In genomic region chr1:43348809-43349593, GRCh38 we compare ENCODE assay signal across 8 cellular contexts. TPM values are rescaled to one million over a fixed set of nuclear protein-coding genes. Genes with fewer than 3 reads are reported as not detected.
A peak's percentile ranks its signal among the peaks of the same experiment; 100 is the strongest.
DNase-seq lines count a peak whose midpoint lies in the region; ATAC-seq and TF ChIP-seq lines count a peak whose summit lies in the region.

No MANE protein-coding gene starts in this region.

- H4K20me1 ChIP-seq in BLaER1 (no peaks in the 10 kb centered on the region), H9 (ENCODE audit: control insufficient read depth, insufficient read depth, insufficient read length) (no peaks in the 10 kb centered on the region)

- no peak overlapping the region for H4K91ac ChIP-seq in H9 (ENCODE audit: insufficient read length, low read depth, low read length)

- TF ChIP-seq CTCF in H9 (conservative IDR thresholded peaks at IDR 0.05) (no peak), endothelial cell (IDR thresholded peaks at IDR 0.05; ENCODE audit: unreplicated experiment) (no peak)

- no peak overlapping the region for H2BK120ac ChIP-seq in H9 (ENCODE audit: low read depth, low read length, poor library complexity, severe bottlenecking)

- no peaks in the 10 kb centered on the region for H3K79me2 ChIP-seq in H9 (ENCODE audit: insufficient read depth, low read length)

- no peak overlapping the region for H2BK20ac ChIP-seq in H9 (ENCODE audit: low read depth, low read length, poor library complexity, severe bottlenecking)

- H3K14ac ChIP-seq in H9 (ENCODE audit: insufficient read depth, low read length): peak overlapping the region; percentile 97

- no peak overlapping the region for H4K8ac ChIP-seq in H9 (replicated peaks; ENCODE audit: insufficient read length, low read depth, low read length)

- no peak overlapping the region for H2AFZ ChIP-seq in H9 (ENCODE audit: low read length)

- H2BK12ac ChIP-seq in H9 (ENCODE audit: insufficient read length, low read depth, low read length): no peak overlapping the region

- no peaks in the 10 kb centered on the region for H3K79me1 ChIP-seq in H9 (ENCODE audit: insufficient read depth, low read depth, low read length, poor library complexity, severe bottlenecking)

- H2AK5ac ChIP-seq in H9 (ENCODE audit: insufficient read length, low read length): no peak overlapping the region

- H3K27ac ChIP-seq in BLaER1 (peak overlapping the region; percentile 79), H9 (ENCODE audit: insufficient read length, low read depth, low read length) (peak overlapping the region; percentile 66)

- H3K27me3 Mint-ChIP-seq in H9 (ENCODE audit: low read depth) (peaks cover 16% of the 10 kb centered on the region), endothelial cell (ENCODE audit: unreplicated experiment) (peaks cover 11% of the 10 kb centered on the region)
- H3K27me3 Mint-ChIP-seq in activated CD8-positive, alpha-beta memory T cell treated with anti-CD3 and anti-CD28 coated beads, Interleukin-2, amount 10 ng/mL, durations not matched to agents 7 days and 5 days: peaks cover 2% of the 10 kb centered on the region

- no peaks in the 10 kb centered on the region for H3K27me3 ChIP-seq in BLaER1
- H3K27me3 ChIP-seq in H9 (ENCODE audit: insufficient read depth, low read length): peaks cover 4% of the 10 kb centered on the region

- no CpG with 5 or more reads among the region's 72 CpGs for WGBS in H9 (ENCODE audit: extremely low coverage, insufficient read length, low lambda C conversion rate)

- peaks cover 32 to 50% of the 10 kb centered on the region in 2 experiments for H3K4me1 Mint-ChIP-seq in H9
- H3K4me1 Mint-ChIP-seq in activated CD8-positive, alpha-beta memory T cell treated with anti-CD3 and anti-CD28 coated beads, Interleukin-2, amount 10 ng/mL, durations not matched to agents 7 days and 5 days: peaks cover 10% of the 10 kb centered on the region
- H3K4me1 Mint-ChIP-seq in endothelial cell (ENCODE audit: unreplicated experiment): peaks cover 21% of the 10 kb centered on the region

- peak; percentile 88 for ATAC-seq in activated CD8-positive, alpha-beta memory T cell treated with anti-CD3 and anti-CD28 coated beads, Interleukin-2, amount 10 ng/mL, durations not matched to agents 7 days and 5 days
- ATAC-seq in HG03469 (IDR thresholded peaks at IDR 0.05; ENCODE audit: unreplicated experiment): no peak

- H3K9ac ChIP-seq in BLaER1 (peak overlapping the region; percentile 69), H9 (ENCODE audit: extremely low read depth, insufficient read length, low read length) (peak overlapping the region; percentile 81)

- peaks cover 10% of the 10 kb centered on the region for H3K23me2 ChIP-seq in H9 (ENCODE audit: insufficient read length, low read depth, low read length, poor library complexity, severe bottlenecking)

- H3K27ac Mint-ChIP-seq in H9 (peak overlapping the region; percentile 92 to 100 (median 100)), endothelial cell (ENCODE audit: unreplicated experiment) (peak overlapping the region; percentile 91)
- peak overlapping the region; percentile 80 for H3K27ac Mint-ChIP-seq in activated CD8-positive, alpha-beta memory T cell treated with anti-CD3 and anti-CD28 coated beads, Interleukin-2, amount 10 ng/mL, durations not matched to agents 7 days and 5 days

- CTCF ChIA-PET in activated CD8-positive, alpha-beta memory T cell treated with anti-CD3 and anti-CD28 coated beads, Interleukin-2, amount 10 ng/mL, durations not matched to agents 7 days and 5 days (lab: Charles Lee): interaction anchor here (0.8 kb wide), 1 partner anchor 51 kb away, joined by 3 read pairs; no protein-coding TSS in a partner anchor

- H3K4me1 ChIP-seq in BLaER1 (peaks cover 35% of the 10 kb centered on the region), H9 (ENCODE audit: insufficient read depth, low read length) (peaks cover 5% of the 10 kb centered on the region)

- DNase-seq in H9: peak; percentile 98
- peak; percentile 95 for DNase-seq in NCI-H345 (lab: John Stamatoyannopoulos, UW)
- peak; percentile 83 for DNase-seq in activated CD8-positive, alpha-beta memory T cell treated with anti-CD3 and anti-CD28 coated beads, Interleukin-2, amount 10 ng/mL, durations not matched to agents 7 days and 5 days
- peak; percentile 84 for DNase-seq in endothelial cell (ENCODE audit: low spot score)
- DNase-seq in mesenteric fat pad (ENCODE audit: low spot score): peak; percentile 93
- peak; percentile 36 for DNase-seq in stimulated activated naive CD4-positive, alpha-beta T cell treated with Interleukin-2 at 50 U/mL for 16 hours (lab: John Stamatoyannopoulos, UW)

- H3K4me3 Mint-ChIP-seq in H9 (peak overlapping the region; percentile 83 to 84), endothelial cell (ENCODE audit: unreplicated experiment) (peak overlapping the region; percentile 90)
- H3K4me3 Mint-ChIP-seq in activated CD8-positive, alpha-beta memory T cell treated with anti-CD3 and anti-CD28 coated beads, Interleukin-2, amount 10 ng/mL, durations not matched to agents 7 days and 5 days: peak overlapping the region; percentile 74

- H2BK15ac ChIP-seq in H9 (ENCODE audit: low read depth, low read length): no peak overlapping the region

- H3K56ac ChIP-seq in H9 (ENCODE audit: insufficient read length, low read depth, low read length): no peak overlapping the region

- H3K18ac ChIP-seq in H9 (ENCODE audit: insufficient read length, low read depth, low read length): peak overlapping the region; percentile 89

- H2BK5ac ChIP-seq in H9 (ENCODE audit: insufficient read length, low read length): peak overlapping the region; percentile 58

- no peak overlapping the region for H3K4ac ChIP-seq in H9 (ENCODE audit: low read depth, low read length)

- H3K9me3 Mint-ChIP-seq in H9 (no peaks in the 10 kb centered on the region), endothelial cell (ENCODE audit: unreplicated experiment) (no peaks in the 10 kb centered on the region)
- no peaks in the 10 kb centered on the region for H3K9me3 Mint-ChIP-seq in activated CD8-positive, alpha-beta memory T cell treated with anti-CD3 and anti-CD28 coated beads, Interleukin-2, amount 10 ng/mL, durations not matched to agents 7 days and 5 days (ENCODE audit: low read depth)

- H3K9me3 ChIP-seq in BLaER1 (no peaks in the 10 kb centered on the region), H9 (ENCODE audit: control insufficient read depth, low read depth, low read length) (no peaks in the 10 kb centered on the region)

- H3K23ac ChIP-seq in H9 (ENCODE audit: insufficient read length, low read depth, low read length): no peak overlapping the region

- H3K4me2 ChIP-seq in BLaER1 (peak overlapping the region; percentile 87), H9 (ENCODE audit: insufficient read depth, insufficient read length, low read length) (peak overlapping the region; percentile 77)

- no peak overlapping the region for H4K5ac ChIP-seq in H9 (ENCODE audit: insufficient read length, low read depth, low read length)

- H3K4me3 ChIP-seq in BLaER1: peak overlapping the region; percentile 68

- H3K36me3 ChIP-seq in BLaER1: no peaks in the 10 kb centered on the region

- no peak overlapping the region for H3T11ph ChIP-seq in H9 (ENCODE audit: low read length)

- no peaks in the 10 kb centered on the region for H3K36me3 Mint-ChIP-seq in H9 (ENCODE audit: insufficient read depth in 1 of 3, low read depth in 3 of 3)
- no peaks in the 10 kb centered on the region for H3K36me3 Mint-ChIP-seq in activated CD8-positive, alpha-beta memory T cell treated with anti-CD3 and anti-CD28 coated beads, Interleukin-2, amount 10 ng/mL, durations not matched to agents 7 days and 5 days
- H3K36me3 Mint-ChIP-seq in endothelial cell (ENCODE audit: low read depth, unreplicated experiment): no peaks in the 10 kb centered on the region

RNA-seq across cellular contexts. Expression of gene CDC20, which starts 9.8 kb away (rescaled TPM):
- total RNA-seq in H9 (2021) (246 and 251 TPM in 2 replicates), endothelial cell (ENCODE audit: unreplicated experiment) (24.3 TPM), mesenteric fat pad (4.9 TPM)
- total RNA-seq in activated CD8-positive, alpha-beta memory T cell treated with anti-CD3 and anti-CD28 coated beads, Interleukin-2, amount 10 ng/mL, durations not matched to agents 7 days and 5 days: 100 to 1,000 TPM; 188 to 194 TPM

RNA-seq across cellular contexts. Expression of gene MPL, which starts 11.4 kb away (rescaled TPM):
- 0.35 TPM in 1 of 2 replicates, not detected in the other for total RNA-seq in H9 (2021)
- not detected for total RNA-seq in activated CD8-positive, alpha-beta memory T cell treated with anti-CD3 and anti-CD28 coated beads, Interleukin-2, amount 10 ng/mL, durations not matched to agents 7 days and 5 days
- total RNA-seq in endothelial cell (ENCODE audit: unreplicated experiment): 6.2 TPM
- total RNA-seq in mesenteric fat pad: 0.39 TPM

RNA-seq across cellular contexts. Expression of gene ELOVL1, which starts 18.8 kb away (rescaled TPM):
- total RNA-seq in H9 (2021) (20.7 and 21.6 TPM in 2 replicates), endothelial cell (ENCODE audit: unreplicated experiment) (88.7 TPM), mesenteric fat pad (149 TPM)
- total RNA-seq in activated CD8-positive, alpha-beta memory T cell treated with anti-CD3 and anti-CD28 coated beads, Interleukin-2, amount 10 ng/mL, durations not matched to agents 7 days and 5 days: 10 to 100 TPM; 64.4 to 74.2 TPM

RNA-seq across cellular contexts. Expression of gene MED8, which starts 40.6 kb away (rescaled TPM):
- total RNA-seq in H9 (2021): 19.1 and 23.0 TPM in 2 replicates
- total RNA-seq in activated CD8-positive, alpha-beta memory T cell treated with anti-CD3 and anti-CD28 coated beads, Interleukin-2, amount 10 ng/mL, durations not matched to agents 7 days and 5 days: 10 to 100 TPM; 38.7 to 43.6 TPM
- 19.5 TPM for total RNA-seq in endothelial cell (ENCODE audit: unreplicated experiment)
- total RNA-seq in mesenteric fat pad: 55.2 TPM

RNA-seq across cellular contexts. Expression of gene SZT2, which starts 40.7 kb away (rescaled TPM):
- total RNA-seq in H9 (2021) (14.8 and 16.8 TPM in 2 replicates), endothelial cell (ENCODE audit: unreplicated experiment) (43.2 TPM), mesenteric fat pad (65.3 TPM)
- 10 to 100 TPM; 52.2 to 60.2 TPM for total RNA-seq in activated CD8-positive, alpha-beta memory T cell treated with anti-CD3 and anti-CD28 coated beads, Interleukin-2, amount 10 ng/mL, durations not matched to agents 7 days and 5 days

Comparison
In these comparisons a context has a peak if more than half of its experiments do, and no peak if none do; other contexts are left out.
1. DNase-seq: peak in every context shown above with its lines; median percentile 98 in H9; 95 in NCI-H345; 93 in mesenteric fat pad; 84 in endothelial cell; 83 in activated CD8-positive, alpha-beta memory T cell treated with anti-CD3 and anti-CD28 coated beads, Interleukin-2, amount 10 ng/mL, durations not matched to agents 7 days and 5 days; 36 in stimulated activated naive CD4-positive, alpha-beta T cell treated with Interleukin-2 at 50 U/mL for 16 hours.